ENCODE assay signal across 8 cellular contexts in genomic region chr13:97221989-97222700, GRCh38. TPM values are rescaled to one million over a fixed set of nuclear protein-coding genes. Genes with fewer than 3 reads are reported as not detected.
DNase-seq lines count a peak whose midpoint lies in the region; ATAC-seq, FAIRE-seq and TF ChIP-seq lines count a peak whose summit lies in the region.

Gene MBNL2 (plus strand): TSS chr13:97222333. CDS start chr13:97276236, 53,903 bp downstream.

- 2% methylated on average over 12 of the region's 15 CpGs for WGBS in HepG2 (ENCODE audit: low lambda C conversion rate)

- FAIRE-seq in HepG2 (lab: Jason Lieb, UNC), result peak; percentile 94

- H4K20me1 ChIP-seq in HepG2 (ENCODE audit: insufficient read depth, low read length), result peaks cover 33% of the 10 kb centered on the region

- TF ChIP-seq EP300 in HepG2 (IDR thresholded peaks at IDR 0.05; ENCODE audit: low read depth in 2 of 2, low read length in 2 of 2) (peak in 1 of 2 experiments; percentile 37; a peak in 1 of 4 replicates), HepG2 (CRISPR knock-in tag; IDR thresholded peaks at IDR 0.05; ENCODE audit: borderline replicate concordance) (no peak)

- H3K36me3 ChIP-seq in BJ (ENCODE audit: control insufficient read depth, insufficient read depth, low read length), result no peaks in the 10 kb centered on the region
- H3K36me3 ChIP-seq in HepG2 (replicated peaks in 1 of 2; ENCODE audit: control insufficient read depth in 1 of 2, insufficient read depth in 2 of 2, low read length in 2 of 2), result 0 out of 5 replicates have a peak, but pooled peaks cover 0 to 1% of the 10 kb centered on the region in 2 experiments

- peaks cover 61% of the 10 kb centered on the region for H3K79me2 ChIP-seq in HepG2 (ENCODE audit: insufficient read depth, low read length)

- no peaks in the 10 kb centered on the region for H3K9me3 ChIP-seq in HepG2 (ENCODE audit: low read length)

- H2AFZ ChIP-seq in HepG2 (ENCODE audit: low read length), result no peak within 1 kb of the TSS

- H3K27me3 ChIP-seq in BJ (ENCODE audit: control insufficient read depth, insufficient read depth, low read length) (no peaks in the 10 kb centered on the region), HepG2 (ENCODE audit: control insufficient read depth in 1 of 2, insufficient read depth in 2 of 2, low read length in 2 of 2) (no peaks in the 10 kb centered on the region; a peak in 1 of 5 replicates)

- DNase-seq in BJ (ENCODE audit: low read depth) (peak; percentile 73), NCI-H526 (lab: John Stamatoyannopoulos, UW) (peak; percentile 96 to 98), dermis blood vessel endothelial cell (peak; percentile 97), HepG2 (ENCODE audit: low spot score) (peak; percentile 90)
- DNase-seq in activated CD4-positive, alpha-beta T cell treated with anti-CD3 and anti-CD28 coated beads, Interleukin-2, amount 50 U/mL, for 4 hours, result peak; percentile 77 to 78
- DNase-seq in stimulated activated CD4-positive, alpha-beta T cell treated with anti-CD3 and anti-CD28 coated beads, Interleukin-2, amount 100 ng/mL, for 48 hours, result peak; percentile 72 to 75

- peak within 1 kb of the TSS; percentile 97 for H3K4me2 ChIP-seq in HepG2 (ENCODE audit: low read depth, low read length)

- H3K9ac ChIP-seq in HepG2 (ENCODE audit: insufficient read depth, low read depth, low read length), result peak within 1 kb of the TSS; percentile 86

- TF ChIP-seq RAD21 in HepG2 (CRISPR knock-in tag; IDR thresholded peaks at IDR 0.05), result no peak

- ATAC-seq in GM19328 (IDR thresholded peaks at IDR 0.05; ENCODE audit: unreplicated experiment), result peak; percentile 99
- peak; percentile 95 for ATAC-seq in HG03469 (IDR thresholded peaks at IDR 0.05; ENCODE audit: unreplicated experiment)
- peak; percentile 96 for ATAC-seq in HepG2

- peak within 1 kb of the TSS; percentile 92 for H3K27ac ChIP-seq in HepG2 (ENCODE audit: extremely low read length, insufficient read depth, low read length)

- TF ChIP-seq CTCF in BJ (IDR thresholded peaks at IDR 0.05; ENCODE audit: insufficient read depth, low read depth, low read length) (no peak), HepG2 (CRISPR knock-in tag; IDR thresholded peaks at IDR 0.05) (no peak)

- BruUV-seq in HepG2 (replicated peaks; lab: Mats Ljungman, UMichigan), result no TSS peak

- peak within 1 kb of the TSS; percentile 76 for H3K4me3 ChIP-seq in BJ (ENCODE audit: low read depth, low read length)
- peak within 1 kb of the TSS; percentile 78 to 95 (median 82) for H3K4me3 ChIP-seq in HepG2 (replicated peaks in 1 of 3; ENCODE audit: insufficient read depth in 1 of 3, low read depth in 2 of 3, low read length in 3 of 3)

- peak; percentile 71 to 87; a peak in 3 of 4 replicates for TF ChIP-seq POLR2A in HepG2 (IDR thresholded peaks at IDR 0.05; ENCODE audit: insufficient read depth in 1 of 2, low read depth in 2 of 2, low read length in 2 of 2)

- intact Hi-C loops in HepG2 (cut with micrococcal nuclease; ENCODE audit: unreplicated experiment), result loop anchor here (1.0 to 10.0 kb wide), 5 partner anchors 19 to 213 kb away; partner anchors contain the start of gene RAP2A

- H3K4me1 ChIP-seq in HepG2 (ENCODE audit: insufficient read depth, low read length), result peaks cover 51% of the 10 kb centered on the region

- in situ Hi-C loops in HepG2 (cut with HindIII; ENCODE audit: extremely low pct_ligation_motif_present, low pct_unique_long_range_greater_than_20kb), result loop anchor here (10.0 kb wide), 1 partner anchor 123 kb away; no protein-coding TSS in a partner anchor

- POLR2A ChIA-PET in BJ (lab: Charles Lee) (interaction anchor here (0.5 to 1.0 kb wide), 4 partner anchors 87 to 1498 kb away, joined by 4 to 7 read pairs (median 5); no protein-coding TSS in a partner anchor), HepG2 (lab: Yijun Ruan, JAX) (interaction anchor here (0.6 to 4.0 kb wide), 19 partner anchors 9 to 211 kb away, joined by 3 to 28 read pairs (median 5); no protein-coding TSS in a partner anchor)

- CTCF ChIA-PET in BJ (lab: Yijun Ruan, JAX), result interaction anchor here (1.5 to 4.3 kb wide), 6 partner anchors 10 to 137 kb away, joined by 4 to 32 read pairs (median 13); no protein-coding TSS in a partner anchor
- CTCF ChIA-PET in HepG2 (lab: Yijun Ruan, JAX; ENCODE audit: low intra/inter-chr PET ratio, low total read pairs), result no interaction called here

TF ChIP-seq in HepG2, 621 proteins besides CTCF, POLR2A, EP300 and RAD21 (continues in another document):
- TF ChIP-seq ZNF687 (CRISPR knock-in tag; IDR thresholded peaks at IDR 0.05) (peak; percentile 22; the same call in 1 of the 2 replicates), EHMT2 (IDR thresholded peaks at IDR 0.05; ENCODE audit: borderline replicate concordance, low read depth, low read length) (no peak), SOX6 (IDR thresholded peaks at IDR 0.05) (no peak), SOX6 (CRISPR knock-in tag; IDR thresholded peaks at IDR 0.05) (peak; percentile 64), ZNF337 (CRISPR knock-in tag; IDR thresholded peaks at IDR 0.05; ENCODE audit: borderline replicate concordance, low read depth) (0 out of 2 replicates have a peak, but pooled peaks have one; percentile 50), NBN (conservative IDR thresholded peaks at IDR 0.05) (no peak), ZNF670 (CRISPR knock-in tag; IDR thresholded peaks at IDR 0.05; ENCODE audit: borderline replicate concordance) (no peak), HNF4G (IDR thresholded peaks at IDR 0.05; ENCODE audit: borderline replicate concordance, low read depth, low read length) (no peak), HNF4G (CRISPR knock-in tag; IDR thresholded peaks at IDR 0.05; ENCODE audit: borderline replicate concordance, low read depth) (0 out of 2 replicates have a peak, but pooled peaks have one; percentile 33), HHEX (CRISPR knock-in tag; IDR thresholded peaks at IDR 0.05) (no peak)

RNA-seq across cellular contexts. Expression of gene MBNL2, which starts in this region (rescaled TPM):
- 27.4 and 45.5 TPM in 2 replicates for polyA plus RNA-seq in BJ (2011; rRNA removed)
- 58.4 and 94.0 TPM in 2 replicates for polyA minus RNA-seq in BJ (2011; rRNA and poly(A)+ RNA removed)
- 78.3 and 90.6 TPM in 2 replicates for total RNA-seq in dermis blood vessel endothelial cell
- 30.8 and 48.1 TPM in 2 replicates for total RNA-seq in HepG2 (2016; rRNA removed; fragmentation: Illumina TruSeq; extraction: Trizol)
- 4.0 and 5.0 TPM in 2 replicates for total RNA-seq in HepG2 (2016; cell fraction: cytosol; rRNA removed; fragmentation: Illumina TruSeq; extraction: Trizol; ENCODE audit: low read depth)
- 27.9 and 48.3 TPM in 2 replicates for total RNA-seq in HepG2 (2016; cell fraction: insoluble cytoplasmic fraction; rRNA removed; fragmentation: Illumina TruSeq; extraction: Trizol)
- total RNA-seq in HepG2 (2016; cell fraction: membrane; rRNA removed; fragmentation: Illumina TruSeq; extraction: Trizol), result 15.6 and 16.3 TPM in 2 replicates
- total RNA-seq in HepG2 (2016; cell fraction: nucleus; rRNA removed; fragmentation: Illumina TruSeq; extraction: Trizol), result 50.3 and 53.0 TPM in 2 replicates
- polyA plus RNA-seq in HepG2 (2011; rRNA removed), result 59.0 and 62.9 TPM in 2 replicates
- polyA plus RNA-seq in HepG2 (2011; cell fraction: cytosol; rRNA removed), result 44.6 and 63.1 TPM in 2 replicates
- 78.5 and 95.6 TPM in 2 replicates for polyA plus RNA-seq in HepG2 (2011; cell fraction: nucleus; rRNA removed)
- 49.8 and 59.5 TPM in 2 replicates for polyA plus RNA-seq in HepG2 (2012)
- 0.49 and 0.73 TPM in 2 replicates for polyA plus RNA-seq in HepG2 (2016; cell fraction: cytosol; fragmentation: Illumina TruSeq; extraction: Trizol; ENCODE audit: low read depth)
- polyA plus RNA-seq in HepG2 (2016; cell fraction: insoluble cytoplasmic fraction; fragmentation: Illumina TruSeq; extraction: Trizol; ENCODE audit: low read depth), result 27.4 and 31.9 TPM in 2 replicates
- 4.4 and 4.9 TPM in 2 replicates for polyA plus RNA-seq in HepG2 (2016; cell fraction: membrane; fragmentation: Illumina TruSeq; extraction: Trizol; ENCODE audit: low read depth)
- 32.1 and 37.5 TPM in 2 replicates for polyA plus RNA-seq in HepG2 (2016; cell fraction: nucleus; fragmentation: Illumina TruSeq; extraction: Trizol; ENCODE audit: insufficient read depth, low read depth)
- polyA minus RNA-seq in HepG2 (2011; rRNA and poly(A)+ RNA removed; ENCODE audit: low replicate concordance), result 48.4 and 211 TPM in 2 replicates
- 125 and 134 TPM in 2 replicates for polyA minus RNA-seq in HepG2 (2011; cell fraction: cytosol; rRNA and poly(A)+ RNA removed)
- polyA minus RNA-seq in HepG2 (2011; cell fraction: nucleus; rRNA and poly(A)+ RNA removed), result 274 and 278 TPM in 2 replicates

Comparison
In these comparisons a context has a peak if more than half of its experiments do, and no peak if none do; other contexts are left out.
1. Peak in every context shown above with its lines: DNase-seq, ATAC-seq, H3K4me3 ChIP-seq and H3K27ac ChIP-seq.